ENCODE assay signal across 22 cellular contexts in genomic region chrX:133384454-133384853, GRCh38. TPM values are rescaled to one million over a fixed set of nuclear protein-coding genes. Genes with fewer than 3 reads are reported as not detected.
DNase-seq lines count a peak whose midpoint lies in the region; ATAC-seq, FAIRE-seq and TF ChIP-seq lines count a peak whose summit lies in the region.
"Had no signal": no experiment of that assay in that cellular context is flagged by ENCODE, and none has a peak within 500 bp of the region (broad histone marks: within the 10 kb centered on the region; RNA-seq: fewer than 3 reads in every experiment).

No MANE protein-coding gene starts in this region.

- H3K27ac ChIP-seq in H1 (ENCODE audit: low read depth, low read length) (no peak overlapping the region), aorta (ENCODE audit: low read depth in 1 of 2, low read length in 2 of 2) (no peak overlapping the region)
- H3K27ac ChIP-seq: GM23248, KMS-11 had no signal

- CTCF ChIA-PET in H1 (lab: Charles Lee; ENCODE audit: partially characterized antibody), result no interaction called here
- CTCF ChIA-PET in activated CD4-positive, alpha-beta T cell treated with anti-CD3 and anti-CD28 coated beads for 36 hours (lab: Charles Lee), result no interaction called here

- no peaks in the 10 kb centered on the region for H3K9me3 ChIP-seq in H1 (ENCODE audit: insufficient read depth in 2 of 2, low read depth in 1 of 2, low read length in 1 of 2)
- no peaks in the 10 kb centered on the region for H3K9me3 ChIP-seq in mucosa of descending colon
- no peaks in the 10 kb centered on the region for H3K9me3 ChIP-seq in aorta (ENCODE audit: control insufficient read depth, low read length)

- no peak overlapping the region for H4K91ac ChIP-seq in H1 (replicated peaks; ENCODE audit: insufficient read length, low read length)

- FAIRE-seq in GM18507 (lab: Jason Lieb, UNC), result peak; percentile 92
- peak; percentile 69 for FAIRE-seq in H1 (lab: Jason Lieb, UNC)
- FAIRE-seq: A204.1, HepG2, HTR-8/SVneo had no signal

- no peaks in the 10 kb centered on the region for H3K36me3 Mint-ChIP-seq in activated CD4-positive, alpha-beta T cell treated with anti-CD3 and anti-CD28 coated beads for 36 hours (ENCODE audit: low read depth)

- no peak for TF ChIP-seq CTCF in H1 (IDR thresholded peaks at IDR 0.05; ENCODE audit: control extremely low read depth in 1 of 3, insufficient read depth in 1 of 3, low read depth in 1 of 3, low read length in 3 of 3)
- no peak for TF ChIP-seq CTCF in mucosa of descending colon (IDR thresholded peaks at IDR 0.05)

- TF ChIP-seq RAD21 in H1 (IDR thresholded peaks at IDR 0.05 in 1 of 2, conservative IDR thresholded peaks at IDR 0.05 in 1 of 2; ENCODE audit: low read depth in 2 of 2, low read length in 2 of 2), result no peak

- H3K27me3 ChIP-seq in H1 (replicated peaks in 1 of 4; ENCODE audit: control insufficient read depth in 3 of 4, extremely low read depth in 1 of 4, insufficient read depth in 3 of 4, low read length in 3 of 4) (no peaks in the 10 kb centered on the region), aorta (ENCODE audit: control insufficient read depth in 1 of 2, insufficient read depth in 2 of 2, low read length in 1 of 2) (no peaks in the 10 kb centered on the region)

- ATAC-seq in GM19463 (IDR thresholded peaks at IDR 0.05; ENCODE audit: unreplicated experiment) (peak; percentile 41), mucosa of descending colon (peak; percentile 30), aorta (ENCODE audit: low FRiP score) (no peak)
- ATAC-seq in activated CD4-positive, alpha-beta T cell treated with anti-CD3 and anti-CD28 coated beads for 36 hours, result no peak
- ATAC-seq: HepG2 had no signal

- WGBS in H1 (ENCODE audit: extremely low coverage in 1 of 2, insufficient coverage in 1 of 2, insufficient read length in 1 of 2, insufficient replicate concordance in 2 of 2, low coverage in 1 of 2, low lambda C conversion rate in 2 of 2, missing lambda C conversion rate in 1 of 2), 2 experiments, result 93% methylated on average over 6 of the region's 6 CpGs; no CpG with 5 or more reads in 1 of the 2 experiments
- WGBS in aorta, 2 donors, result 72 to 87% methylated on average over 6 of the region's 6 CpGs

- no peak overlapping the region for H2BK5ac ChIP-seq in H1 (ENCODE audit: low read depth, low read length)

- H2BK15ac ChIP-seq in H1 (ENCODE audit: low read length), result no peak overlapping the region

- no peak overlapping the region for H3K18ac ChIP-seq in H1 (ENCODE audit: extremely low read depth, low read length)

- no peak overlapping the region for H3K9ac ChIP-seq in H1 (replicated peaks in 1 of 4; ENCODE audit: extremely low read depth in 1 of 4, low read depth in 3 of 4, low read length in 3 of 4)
- H3K9ac ChIP-seq: GM23248, KMS-11 had no signal

- H3K36me3 ChIP-seq in H1 (ENCODE audit: control insufficient read depth in 2 of 4, insufficient read depth in 4 of 4, low read length in 3 of 4), result peaks cover 0 to 6% (median 0%) of the 10 kb centered on the region in 4 experiments; a peak in 1 of 8 replicates
- no peaks in the 10 kb centered on the region for H3K36me3 ChIP-seq in mucosa of descending colon (ENCODE audit: low read depth)
- H3K36me3 ChIP-seq in aorta (ENCODE audit: control insufficient read depth in 1 of 2, insufficient read depth in 2 of 2, low read length in 1 of 2), result no peaks in the 10 kb centered on the region

- H3K4me1 ChIP-seq in H1 (replicated peaks in 1 of 4; ENCODE audit: control insufficient read depth in 3 of 4, insufficient read depth in 4 of 4, low read length in 3 of 4), result peaks cover 0 to 15% (median 4%) of the 10 kb centered on the region in 4 experiments; a peak in 2 of 7 replicates
- H3K4me1 ChIP-seq in mucosa of descending colon (ENCODE audit: low read depth), result no peaks in the 10 kb centered on the region
- H3K4me1 ChIP-seq in aorta (ENCODE audit: control insufficient read depth in 1 of 2, insufficient read depth in 2 of 2, low read length in 2 of 2), result no peaks in the 10 kb centered on the region

- H3K56ac ChIP-seq in H1 (replicated peaks; ENCODE audit: insufficient read length, low read depth, low read length), result no peak overlapping the region

- no peak for TF ChIP-seq POLR2A in H1 (IDR thresholded peaks at IDR 0.05; ENCODE audit: control extremely low read depth in 1 of 2, low read depth in 2 of 2, low read length in 2 of 2)

- H3K23me2 ChIP-seq in H1 (ENCODE audit: low read depth, low read length), result no peaks in the 10 kb centered on the region

- no peak overlapping the region for H3K4me3 Mint-ChIP-seq in activated CD4-positive, alpha-beta T cell treated with anti-CD3 and anti-CD28 coated beads for 36 hours
- H3K4me3 Mint-ChIP-seq: B cell; CD4-positive, alpha-beta T cell had no signal

- no peak overlapping the region for H2BK12ac ChIP-seq in H1 (ENCODE audit: low read depth, low read length)

- H2AK5ac ChIP-seq in H1 (ENCODE audit: low read depth, low read length), result no peak overlapping the region

- peaks cover 2% of the 10 kb centered on the region for H3K27me3 Mint-ChIP-seq in activated CD4-positive, alpha-beta T cell treated with anti-CD3 and anti-CD28 coated beads for 36 hours

- H4K20me1 ChIP-seq in H1 (replicated peaks in 1 of 2; ENCODE audit: control insufficient read depth in 1 of 2, insufficient read depth in 2 of 2, low read length in 2 of 2), result peaks cover 7 to 10% of the 10 kb centered on the region in 2 experiments

- H2AFZ ChIP-seq in H1 (ENCODE audit: low read length), result no peak overlapping the region
- H2AFZ ChIP-seq: GM23248 had no signal

- no peak for TF ChIP-seq EP300 in H1 (IDR thresholded peaks at IDR 0.05; ENCODE audit: borderline replicate concordance in 1 of 2, low read depth in 2 of 2, low read length in 2 of 2)

- no peak overlapping the region for H3K4ac ChIP-seq in H1 (replicated peaks; ENCODE audit: insufficient read length, low read depth, low read length)

- no peak overlapping the region for H4K8ac ChIP-seq in H1 (ENCODE audit: extremely low read depth, insufficient read depth, low read length)

- H3K79me2 ChIP-seq in H1 (ENCODE audit: control insufficient read depth in 1 of 2, insufficient read depth in 2 of 2, low read length in 2 of 2), result peaks cover 0 to 95% of the 10 kb centered on the region in 2 experiments; a peak in 3 of 4 replicates

- peaks cover 3% of the 10 kb centered on the region for H3K4me1 Mint-ChIP-seq in activated CD4-positive, alpha-beta T cell treated with anti-CD3 and anti-CD28 coated beads for 36 hours

- no peak overlapping the region for H3K4me2 ChIP-seq in H1 (ENCODE audit: insufficient read depth in 1 of 2, low read depth in 2 of 2, low read length in 2 of 2)
- H3K4me2 ChIP-seq: KMS-11 had no signal

- H3K14ac ChIP-seq in H1 (ENCODE audit: insufficient read length), result no peak overlapping the region

- H3K27ac Mint-ChIP-seq in activated CD4-positive, alpha-beta T cell treated with anti-CD3 and anti-CD28 coated beads for 36 hours, result no peak overlapping the region
- H3K27ac Mint-ChIP-seq: B cell; CD4-positive, alpha-beta T cell had no signal

- intact Hi-C loops in mucosa of descending colon (cut with DNase I, micrococcal nuclease) (no loop called here), aorta (cut with DNase I) (no loop called here)
- intact Hi-C loops in activated CD4-positive, alpha-beta T cell treated with anti-CD3 and anti-CD28 coated beads for 36 hours (cut with DNase I, micrococcal nuclease), result no loop called here

- H3K23ac ChIP-seq in H1 (ENCODE audit: insufficient read length), result no peak overlapping the region

- no peaks in the 10 kb centered on the region for H3K9me3 Mint-ChIP-seq in activated CD4-positive, alpha-beta T cell treated with anti-CD3 and anti-CD28 coated beads for 36 hours (ENCODE audit: low read depth)
- H3K9me3 Mint-ChIP-seq: CD4-positive, alpha-beta T cell had no signal

- no peak for DNase-seq in GM18507 (ENCODE audit: extremely low spot score, insufficient read length, low read depth)
- DNase-seq in H1 (ENCODE audit: low read depth in 1 of 2, low spot score in 2 of 2), result no peak
- DNase-seq in mucosa of descending colon, result no peak
- DNase-seq in activated gamma-delta T cell (lab: John Stamatoyannopoulos, UW), result no peak
- DNase-seq in activated CD4-positive, alpha-beta T cell treated with anti-CD3 and anti-CD28 coated beads for 36 hours, result no peak
- no peak for DNase-seq in aorta
- DNase-seq in activated T-cell treated with anti-CD3 and anti-CD28 coated beads, Interleukin-2, amount 50 U/mL, for 1 hour, result no peak
- DNase-seq: C1 segment of cervical spinal cord; Calu3; CD4-positive, alpha-beta T cell; DMS 273 treated with DMSO at 0.1 percent for 48 hours; DMS79; EL; GDM1; GM23248; H7 had no signal

- H2BK20ac ChIP-seq in H1 (ENCODE audit: low read length), result no peak overlapping the region

- H4K5ac ChIP-seq in H1 (ENCODE audit: insufficient read length, low read depth, low read length), result no peak overlapping the region

- POLR2A ChIA-PET in H1 (lab: Charles Lee; ENCODE audit: partially characterized antibody), result interaction anchor here (1.2 to 1.8 kb wide), 2 partner anchors 14 to 32 kb away, joined by 3 to 4 read pairs; no protein-coding TSS in a partner anchor
- POLR2A ChIA-PET in activated CD4-positive, alpha-beta T cell treated with anti-CD3 and anti-CD28 coated beads for 36 hours (lab: Charles Lee), result no interaction called here

- no peak overlapping the region for H2BK120ac ChIP-seq in H1 (replicated peaks; ENCODE audit: low read depth, low read length)

- H3K79me1 ChIP-seq in H1 (ENCODE audit: low read depth, low read length), result no peaks in the 10 kb centered on the region

- H3K4me3 ChIP-seq in H1 (ENCODE audit: extremely low read depth in 1 of 4, insufficient read depth in 2 of 4, low read depth in 3 of 4, low read length in 4 of 4) (no peak overlapping the region), mucosa of descending colon (no peak overlapping the region), aorta (ENCODE audit: low read length in 2 of 2) (no peak overlapping the region)
- H3K4me3 ChIP-seq: GM23248 had no signal

TF ChIP-seq in H1, 55 proteins besides CTCF, POLR2A, EP300 and RAD21 (continues in another document):
- no peak for TF ChIP-seq KDM5A (IDR thresholded peaks at IDR 0.05; ENCODE audit: low read length)
- TF ChIP-seq HDAC6 (IDR thresholded peaks at IDR 0.05; ENCODE audit: low read depth, low read length), result no peak
- no peak for TF ChIP-seq SAP30 (IDR thresholded peaks at IDR 0.05; ENCODE audit: insufficient read depth, insufficient replicate concordance, low read length)

RNA-seq across cellular contexts. Expression of gene GPC4, which starts 30.8 kb away (rescaled TPM):
- 225 and 230 TPM in 2 replicates for total RNA-seq in H1 (2021; fragmentation: NEBNext Ultra II Directional; extraction: Animal tissue kit (Norgen Biotek cat#: 25700))
- 46.8 and 52.0 TPM in 2 replicates for polyA plus RNA-seq in H1 (2011; rRNA removed)
- 48.3 TPM for polyA plus RNA-seq in H1 (2011; cell fraction: cytosol; rRNA removed)
- 47.3 TPM for polyA plus RNA-seq in H1 (2011; cell fraction: nucleus; rRNA removed)
- polyA plus RNA-seq in H1 (2012, experiment 1 of 2), result 125 to 163 TPM (median 149 TPM) in 4 replicates
- 62.4 TPM for polyA plus RNA-seq in H1 (2012, experiment 2 of 2)
- 226 TPM for polyA plus RNA-seq in H1 (2013, experiment 1 of 2)
- 230 TPM for polyA plus RNA-seq in H1 (2013, experiment 2 of 2)
- 72.3 and 79.2 TPM in 2 replicates for polyA minus RNA-seq in H1 (2011; rRNA and poly(A)+ RNA removed)
- polyA minus RNA-seq in H1 (2011; cell fraction: cytosol; rRNA and poly(A)+ RNA removed), result 82.6 TPM
- polyA minus RNA-seq in H1 (2011; cell fraction: nucleus; rRNA and poly(A)+ RNA removed), result 53.9 TPM
- total RNA-seq in mucosa of descending colon, result 10 to 100 TPM; 12.7 to 33.5 (median 18.4) TPM
- total RNA-seq in activated CD4-positive, alpha-beta T cell treated with anti-CD3 and anti-CD28 coated beads for 36 hours, result not detected
- total RNA-seq in aorta, result 10 to 100 TPM; 23.1 to 32.7 TPM
- polyA plus RNA-seq in aorta, result 10 to 100 TPM; 12.5 to 20.8 TPM
- total RNA-seq: CD4-positive, alpha-beta T cell had no signal

Comparison
In these comparisons a context has a peak if more than half of its experiments do, and no peak if none do; other contexts are left out.
1. ATAC-seq: peak in GM19463 (single experiment) and mucosa of descending colon (single experiment); none in activated CD4-positive, alpha-beta T cell treated with anti-CD3 and anti-CD28 coated beads for 36 hours (single experiment) and aorta (single experiment).
2. RNA of gene GPC4, which starts 30.8 kb away (total RNA-seq): 225 to 230 TPM in H1, 23.1 to 32.7 TPM in aorta and 12.7 to 33.5 TPM in mucosa of descending colon; not detected in activated CD4-positive, alpha-beta T cell treated with anti-CD3 and anti-CD28 coated beads for 36 hours; every median in the first group is over 10 times any median in the second.